In genomic region chr20:23052904-23053303, GRCh38 we compare ENCODE assay signal across 21 cellular contexts. TPM values are rescaled to one million over a fixed set of nuclear protein-coding genes. Genes with fewer than 3 reads are reported as not detected.
DNase-seq lines count a peak whose midpoint lies in the region; ATAC-seq and TF ChIP-seq lines count a peak whose summit lies in the region.
"Had no signal": no experiment of that assay in that cellular context is flagged by ENCODE, and none has a peak within 500 bp of the region (broad histone marks: within the 10 kb centered on the region; RNA-seq: fewer than 3 reads in every experiment).

No MANE protein-coding gene starts in this region.

- no peak for TF ChIP-seq EP300 in sigmoid colon (IDR thresholded peaks at IDR 0.05)

- CTCF ChIA-PET in Caco-2 (lab: Charles Lee): interaction anchor here (0.6 kb wide), 2 partner anchors 46 to 714 kb away, joined by 3 read pairs; no protein-coding TSS in a partner anchor

- H3K27me3 ChIP-seq in Caco-2 (replicated peaks; ENCODE audit: control insufficient read depth, insufficient read depth, low read length) (no peaks in the 10 kb centered on the region), sigmoid colon (peaks cover 10 to 46% (median 35%) of the 10 kb centered on the region in 3 donors)

- H3K4me3 ChIP-seq in Caco-2 (ENCODE audit: low read depth, low read length): no peak overlapping the region
- H3K4me3 ChIP-seq in sigmoid colon: no peak overlapping the region
- H3K4me3 ChIP-seq: GM12878, GM23338, HAP-1 had no signal

- ATAC-seq in GM21526 (IDR thresholded peaks at IDR 0.05; ENCODE audit: low FRiP score, unreplicated experiment): no peak
- ATAC-seq: GM12878, GM23338 had no signal

- no peaks in the 10 kb centered on the region for H3K9me3 Mint-ChIP-seq in Caco-2 (ENCODE audit: unreplicated experiment)
- H3K9me3 Mint-ChIP-seq in endothelial cell (ENCODE audit: unreplicated experiment): no peaks in the 10 kb centered on the region
- H3K9me3 Mint-ChIP-seq in neural crest cell: peaks cover 3% of the 10 kb centered on the region
- H3K9me3 Mint-ChIP-seq: CD4-positive, alpha-beta T cell; HFFc6 had no signal

- H3K9me3 ChIP-seq in Caco-2 (no peaks in the 10 kb centered on the region), sigmoid colon (peaks cover 0 to 3% (median 1%) of the 10 kb centered on the region in 4 donors)
- H3K9me3 ChIP-seq: HAP-1 had no signal

- BruUV-seq in Caco-2 (replicated peaks; lab: Mats Ljungman, UMichigan): no TSS peak

- H3K4me1 ChIP-seq in Caco-2: peaks cover 19% of the 10 kb centered on the region
- H3K4me1 ChIP-seq in sigmoid colon: peaks cover 0 to 35% (median 32%) of the 10 kb centered on the region in 4 donors
- H3K4me1 ChIP-seq: HAP-1 had no signal

- TF ChIP-seq POLR2A in sigmoid colon (IDR thresholded peaks at IDR 0.05): no peak

- DNase-seq in Caco-2 (no peak), endothelial cell (ENCODE audit: low spot score) (no peak), neural crest cell (ENCODE audit: low read depth, low spot score) (no peak), sigmoid colon (no peak), NCI-H526 (lab: John Stamatoyannopoulos, UW) (no peak)
- DNase-seq: CD4-positive, alpha-beta T cell; CD8-positive, alpha-beta memory T cell; COR-L47; DMS153; DMS79; EL; GDM1; HFFc6 had no signal

- no peaks in the 10 kb centered on the region for H3K27me3 Mint-ChIP-seq in Caco-2 (ENCODE audit: insufficient read depth, unreplicated experiment)
- H3K27me3 Mint-ChIP-seq in endothelial cell (ENCODE audit: unreplicated experiment): peaks cover 15% of the 10 kb centered on the region
- peaks cover 86% of the 10 kb centered on the region for H3K27me3 Mint-ChIP-seq in neural crest cell (ENCODE audit: low read depth)

- TF ChIP-seq CTCF in Caco-2 (IDR thresholded peaks at IDR 0.05; ENCODE audit: insufficient read depth in 1 of 2, low read depth in 1 of 2, low read length in 1 of 2, severe bottlenecking in 1 of 2, unreplicated experiment in 1 of 2): no peak
- TF ChIP-seq CTCF in endothelial cell (IDR thresholded peaks at IDR 0.05; ENCODE audit: unreplicated experiment): no peak
- TF ChIP-seq CTCF in neural crest cell (conservative IDR thresholded peaks at IDR 0.05): no peak
- TF ChIP-seq CTCF in sigmoid colon (IDR thresholded peaks at IDR 0.05): no peak

- intact Hi-C loops in Caco-2 (cut with micrococcal nuclease; ENCODE audit: unreplicated experiment): loop anchor here (10.0 kb wide), 1 partner anchor 112 kb away; no protein-coding TSS in a partner anchor
- intact Hi-C loops in sigmoid colon (cut with DNase I): no loop called here

- H3K36me3 ChIP-seq in Caco-2 (ENCODE audit: control insufficient read depth, insufficient read depth, low read length) (no peaks in the 10 kb centered on the region), sigmoid colon (no peaks in the 10 kb centered on the region)
- H3K36me3 ChIP-seq: HAP-1 had no signal

- peak overlapping the region; percentile 5 for H3K27ac Mint-ChIP-seq in Caco-2 (ENCODE audit: unreplicated experiment)
- H3K27ac Mint-ChIP-seq in endothelial cell (ENCODE audit: unreplicated experiment): peak overlapping the region; percentile 45
- H3K27ac Mint-ChIP-seq in neural crest cell (ENCODE audit: unreplicated experiment): no peak overlapping the region
- H3K27ac Mint-ChIP-seq: CD4-positive, alpha-beta T cell; CD8-positive, alpha-beta memory T cell; GM23338; HFFc6 had no signal

- H3K4me1 Mint-ChIP-seq in Caco-2 (ENCODE audit: low read depth, unreplicated experiment) (peaks cover 32% of the 10 kb centered on the region), endothelial cell (ENCODE audit: unreplicated experiment) (peaks cover 24% of the 10 kb centered on the region), neural crest cell (peaks cover 10% of the 10 kb centered on the region)
- H3K4me1 Mint-ChIP-seq: CD8-positive, alpha-beta memory T cell had no signal

- POLR2A ChIA-PET in Caco-2 (lab: Charles Lee): interaction anchor here (0.7 kb wide), 1 partner anchor 297 kb away, joined by 5 read pairs; the partner anchor contains the start of gene NXT1

- no peak overlapping the region for H3K27ac ChIP-seq in sigmoid colon

- H3K36me3 Mint-ChIP-seq in Caco-2 (ENCODE audit: insufficient read depth, unreplicated experiment) (no peaks in the 10 kb centered on the region), endothelial cell (ENCODE audit: low read depth, unreplicated experiment) (no peaks in the 10 kb centered on the region), neural crest cell (ENCODE audit: low read depth) (no peaks in the 10 kb centered on the region)
- H3K36me3 Mint-ChIP-seq: CD8-positive, alpha-beta memory T cell had no signal

- 86 to 91% methylated on average over 5 of the region's 5 CpGs for WGBS in sigmoid colon, 2 donors

- no peak overlapping the region for H3K4me3 Mint-ChIP-seq in Caco-2 (ENCODE audit: unreplicated experiment)
- peak overlapping the region; percentile 69 for H3K4me3 Mint-ChIP-seq in endothelial cell (ENCODE audit: unreplicated experiment)
- H3K4me3 Mint-ChIP-seq in neural crest cell: peak overlapping the region; percentile 61
- H3K4me3 Mint-ChIP-seq: CD4-positive, alpha-beta T cell; CD8-positive, alpha-beta memory T cell; HFFc6 had no signal

RNA-seq across cellular contexts. Expression of gene THBD, which starts 3.4 kb away (rescaled TPM):
- total RNA-seq in Caco-2 (2022) (0.77 and 1.0 TPM in 2 replicates), endothelial cell (ENCODE audit: unreplicated experiment) (90.4 TPM), neural crest cell (0.12 and 0.16 TPM in 2 replicates), sigmoid colon (10 to 100 TPM in 3 of 4 donors, 1 to 10 TPM in 1; 8.6 to 26.6 (median 14.6) TPM)
- polyA plus RNA-seq in sigmoid colon: 1 to 10 TPM; 1.8 to 7.3 (median 3.2) TPM
- total RNA-seq: A673, GM12878 had no signal
- polyA plus RNA-seq: CD8-positive, alpha-beta memory T cell; GM12878 had no signal

RNA-seq across cellular contexts. Expression of gene SSTR4, which starts 17.8 kb away (rescaled TPM):
- total RNA-seq in Caco-2 (2022) (not detected in 2 replicates), endothelial cell (ENCODE audit: unreplicated experiment) (not detected), neural crest cell (not detected in 2 replicates), sigmoid colon (not detected)
- polyA plus RNA-seq in sigmoid colon: under 1 TPM in 1 of 3 donors, not detected in 2; 0.04 TPM
- total RNA-seq: A172; A673; CD4-positive, alpha-beta T cell; CD8-positive, alpha-beta memory T cell; GM12878; GM23338; HFFc6 had no signal
- polyA plus RNA-seq: BJ; CD14-positive monocyte; CD8-positive, alpha-beta memory T cell; GM12878; GM23338 had no signal

RNA-seq across cellular contexts. Expression of gene CD93, which starts 33.2 kb away (rescaled TPM):
- not detected in 2 replicates for total RNA-seq in Caco-2 (2022)
- total RNA-seq in endothelial cell (ENCODE audit: unreplicated experiment): 139 TPM
- total RNA-seq in neural crest cell: 0.44 and 0.50 TPM in 2 replicates
- 10 to 100 TPM; 14.2 to 27.2 (median 17.7) TPM for total RNA-seq in sigmoid colon
- 10 to 100 TPM in 2 of 3 donors, 1 to 10 TPM in 1; 1.8 to 14.5 (median 10.6) TPM for polyA plus RNA-seq in sigmoid colon
- total RNA-seq: A172, GM23338, HFFc6 had no signal
- polyA plus RNA-seq: BJ had no signal

Comparison
In these comparisons a context has a peak if more than half of its experiments do, and no peak if none do; other contexts are left out.
1. RNA of gene CD93, which starts 33.2 kb away (total RNA-seq): 139 TPM in endothelial cell (single experiment) and 14.2 to 27.2 TPM in sigmoid colon; 0.44 to 0.50 TPM in neural crest cell and not detected in Caco-2; every median in the first group is over 10 times any median in the second.